ENCODE assay signal across 3 cellular contexts in genomic region chr3:146770301-146770700, GRCh38.
"Had no signal": no experiment of that assay in that cellular context is flagged by ENCODE, and none has a peak within 500 bp of the region (broad histone marks: within the 10 kb centered on the region; RNA-seq: fewer than 3 reads in every experiment).

No MANE protein-coding gene starts in this region.

- DNase-seq: GDM1, GF-D8 had no signal

- H3K4me3 ChIP-seq: GM12878 had no signal
